16 cellular contexts compared by ENCODE assay signal in the genomic region with DNA sequence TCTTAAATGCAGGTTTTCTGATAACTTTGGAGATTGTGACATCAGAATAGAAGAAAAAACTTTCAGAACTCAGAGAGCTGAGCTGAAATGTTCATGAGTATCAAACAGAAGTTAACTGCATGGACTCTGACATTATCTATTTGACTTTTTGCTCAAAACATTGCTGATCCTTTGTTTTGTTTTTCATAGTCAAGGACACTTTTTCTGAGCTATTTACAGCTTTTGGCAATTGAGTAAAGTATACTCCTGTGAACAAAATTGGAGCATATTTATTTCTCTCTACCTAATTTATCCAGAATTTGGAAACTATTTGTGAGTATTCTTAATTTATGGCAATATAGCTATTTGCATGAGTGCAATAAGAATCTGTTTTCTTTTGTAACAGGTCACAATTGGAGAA. TPM values are rescaled to one million over a fixed set of nuclear protein-coding genes. Genes with fewer than 3 reads are reported as not detected.
DNase-seq lines count a peak whose midpoint lies in the region; ATAC-seq, FAIRE-seq and TF ChIP-seq lines count a peak whose summit lies in the region.
"Had no signal": no experiment of that assay in that cellular context is flagged by ENCODE, and none has a peak within 500 bp of the region (broad histone marks: within the 10 kb centered on the region; RNA-seq: fewer than 3 reads in every experiment).

No MANE protein-coding gene starts in this region.

- H2AFZ ChIP-seq in OCI-LY7 (ENCODE audit: low read length) (no peak overlapping the region), K562 (ENCODE audit: low read depth, low read length) (no peak overlapping the region)

- TF ChIP-seq EP300 in K562 (IDR thresholded peaks at IDR 0.05; ENCODE audit: low read length) = no peak

- ATAC-seq in K562 (no peak), right lobe of liver (peak; percentile 14 to 52 (median 43))
- ATAC-seq: GM12878 had no signal

- CTCF ChIA-PET in OCI-LY7 (lab: Charles Lee; ENCODE audit: unreplicated experiment) = no interaction called here
- CTCF ChIA-PET in K562 (lab: Yijun Ruan, JAX; ENCODE audit: low intra/inter-chr PET ratio) = no interaction called here

- H3K27me3 ChIP-seq in K562 (ENCODE audit: control insufficient read depth in 2 of 2, insufficient read depth in 2 of 2, low read length in 2 of 2) (no peaks in the 10 kb centered on the region), right lobe of liver (no peaks in the 10 kb centered on the region)

- intact Hi-C loops in OCI-LY7 (cut with micrococcal nuclease; ENCODE audit: unreplicated experiment) = no loop called here
- intact Hi-C loops in K562 (cut with micrococcal nuclease) = no loop called here
- intact Hi-C loops in right lobe of liver (cut with DNase I) = no loop called here

- H3K27ac ChIP-seq in OCI-LY7 (ENCODE audit: low read depth, low read length, poor library complexity, severe bottlenecking) (no peak overlapping the region), K562 (ENCODE audit: extremely low read depth, low read depth, low read length) (no peak overlapping the region), right lobe of liver (peak overlapping the region in 2 of 3 donors; percentile 88 to 90)
- H3K27ac ChIP-seq: C4-2B had no signal

- no peak for TF ChIP-seq CTCF in OCI-LY7 (conservative IDR thresholded peaks at IDR 0.05; ENCODE audit: low read length)
- no peak for TF ChIP-seq CTCF in K562 (IDR thresholded peaks at IDR 0.05 in 2 of 3, conservative IDR thresholded peaks at IDR 0.05 in 1 of 3; ENCODE audit: insufficient read depth in 2 of 3, low read depth in 1 of 3, low read length in 3 of 3)
- no peak for TF ChIP-seq CTCF in right lobe of liver (IDR thresholded peaks at IDR 0.05)

- no peak for FAIRE-seq in K562 (lab: Jason Lieb, UNC)
- FAIRE-seq: GM12878, H1 had no signal

- POLR2A ChIA-PET in OCI-LY7 (lab: Charles Lee) (interaction anchor here (0.7 kb wide), 1 partner anchor 391 kb away, joined by 3 read pairs; no protein-coding TSS in a partner anchor), K562 (lab: Yijun Ruan, JAX) (interaction anchor here (0.7 kb wide), 1 partner anchor 853 kb away, joined by 4 read pairs; no protein-coding TSS in a partner anchor)

- TF ChIP-seq POLR2A in K562 (conservative IDR thresholded peaks at IDR 0.05) (no peak), right lobe of liver (IDR thresholded peaks at IDR 0.05) (no peak)

- TF ChIP-seq RAD21 in K562 (CRISPR knock-in tag; conservative IDR thresholded peaks at IDR 0.05 in 1 of 2, IDR thresholded peaks at IDR 0.05 in 1 of 2) = no peak

- no peaks in the 10 kb centered on the region for H3K9me1 ChIP-seq in K562 (ENCODE audit: control insufficient read depth, insufficient read depth, low read length)

- H3K4me2 ChIP-seq in OCI-LY7 (ENCODE audit: low read length) (no peak overlapping the region), K562 (ENCODE audit: insufficient read depth, low read length) (no peak overlapping the region)

- peaks cover 3% of the 10 kb centered on the region for H3K4me1 ChIP-seq in OCI-LY7 (ENCODE audit: insufficient read depth, low read length, poor library complexity, severe bottlenecking)
- H3K4me1 ChIP-seq in K562 (replicated peaks in 1 of 2; ENCODE audit: control insufficient read depth in 2 of 2, insufficient read depth in 2 of 2, low read length in 2 of 2) = peaks cover 13 to 21% of the 10 kb centered on the region in 2 experiments
- peaks cover 0 to 19% (median 9%) of the 10 kb centered on the region in 4 donors for H3K4me1 ChIP-seq in right lobe of liver
- H3K4me1 ChIP-seq: Caco-2 had no signal

- in situ Hi-C loops in K562 (cut with MboI) = no loop called here

- H3K36me3 ChIP-seq in OCI-LY7 (ENCODE audit: insufficient read depth, low read length) (no peaks in the 10 kb centered on the region), K562 (ENCODE audit: control insufficient read depth, insufficient read depth, low read length) (no peaks in the 10 kb centered on the region), right lobe of liver (no peaks in the 10 kb centered on the region)

- no peak overlapping the region for H3K9ac ChIP-seq in K562 (ENCODE audit: insufficient read depth in 1 of 2, low read depth in 2 of 2, low read length in 2 of 2)

- BruUV-seq in OCI-LY7 (replicated peaks; lab: Mats Ljungman, UMichigan) (no TSS peak), K562 (replicated peaks; lab: Mats Ljungman, UMichigan) (no TSS peak)

- DNase-seq in OCI-LY7 (ENCODE audit: low spot score) (peak; percentile 19), K562 (ENCODE audit: extremely low read depth in 1 of 4, low spot score in 3 of 4) (no peak), right lobe of liver (no peak), NCI-H1105 treated with DMSO at 0.1 percent for 48 hours (lab: John Stamatoyannopoulos, UW) (no peak), AG08395 (ENCODE audit: low spot score) (no peak), T-helper 9 cell (no peak)
- DNase-seq: AML-193; Caco-2; CD4-positive, alpha-beta T cell; DMS79 treated with DMSO at 0.1 percent for 48 hours; GF-D8; H9 had no signal

- H4K20me1 ChIP-seq in OCI-LY7 (ENCODE audit: insufficient read depth, low read length) = no peaks in the 10 kb centered on the region
- no peaks in the 10 kb centered on the region for H4K20me1 ChIP-seq in K562 (replicated peaks; ENCODE audit: control insufficient read depth, insufficient read depth, low read length)

- no peaks in the 10 kb centered on the region for H3K9me2 ChIP-seq in OCI-LY7 (ENCODE audit: insufficient read depth, low read length)

- H3K9me3 ChIP-seq in OCI-LY7 (ENCODE audit: low read length) = peaks cover 22% of the 10 kb centered on the region
- peaks cover 11% of the 10 kb centered on the region; the same call in 1 of the 2 replicates for H3K9me3 ChIP-seq in K562 (replicated peaks; ENCODE audit: control insufficient read depth, insufficient read depth, low read depth, low read length)
- H3K9me3 ChIP-seq in right lobe of liver = no peaks in the 10 kb centered on the region
- H3K9me3 ChIP-seq: Caco-2 had no signal

- H3K4me3 ChIP-seq in OCI-LY7 (ENCODE audit: low read depth, low read length, poor library complexity, severe bottlenecking) (no peak overlapping the region), K562 (no peak overlapping the region), right lobe of liver (no peak overlapping the region)
- H3K4me3 ChIP-seq: GM12878 had no signal

- no peaks in the 10 kb centered on the region for H3K79me2 ChIP-seq in OCI-LY7 (ENCODE audit: insufficient read depth, low read depth, low read length)
- no peaks in the 10 kb centered on the region for H3K79me2 ChIP-seq in K562 (ENCODE audit: control insufficient read depth, insufficient read depth, low read length)

RNA-seq across cellular contexts. Expression of gene KCP, which starts 11.1 kb away (rescaled TPM):
- 0.90 and 2.3 TPM in 2 replicates for total RNA-seq in OCI-LY7 (2014; rRNA removed; shearing (Covaris generic))
- total RNA-seq in OCI-LY7 (2022) (1.4 TPM in 2 replicates), K562 (2014; rRNA removed) (0.09 TPM in 1 of 2 replicates, not detected in the other), K562 (2014; rRNA removed; fragmentation: Illumina TruSeq; extraction: Trizol) (not detected in 2 replicates), K562 (2015; rRNA removed; fragmentation: Illumina TruSeq; extraction: Trizol) (0.15 TPM in 1 of 2 replicates, not detected in the other), K562 (2021) (0.16 TPM in 1 of 2 replicates, not detected in the other), right lobe of liver (under 1 TPM in 4 of 6 experiments, not detected in 2; 0.10 to 0.22 (median 0.12) TPM)
- 0.19 and 2.1 TPM in 2 replicates for total RNA-seq in K562 (2011; cell fraction: chromatin; rRNA removed; ENCODE audit: low replicate concordance)
- total RNA-seq in K562 (2011; cell fraction: nucleolus; rRNA removed) = 0.79 and 1.3 TPM in 2 replicates
- 0.73 and 0.84 TPM in 2 replicates for total RNA-seq in K562 (2011; cell fraction: nucleoplasm; rRNA removed)
- polyA plus RNA-seq in K562 (2011; rRNA removed) (0.07 and 0.09 TPM in 2 replicates), K562 (2014; fragmentation: Illumina TruSeq; extraction: Trizol) (not detected in 2 replicates), K562 (2014; fragmentation: Nextera tagmentation; extraction: Ambion mirVana) (under 1 TPM; 0.06 to 0.17 TPM), K562 (2014; rRNA removed) (0.09 and 0.15 TPM in 2 replicates)
- polyA plus RNA-seq in K562 (2011; cell fraction: cytosol; rRNA removed) = 0.15 TPM in 1 of 2 replicates, not detected in the other
- polyA plus RNA-seq in K562 (2011; cell fraction: nucleus; rRNA removed) = 0.86 and 1.5 TPM in 2 replicates
- 0.34 and 3.9 TPM in 2 replicates for polyA plus RNA-seq in K562 (2012)
- 0.11 TPM in 1 of 2 replicates, not detected in the other for polyA minus RNA-seq in K562 (2011; rRNA and poly(A)+ RNA removed)
- polyA minus RNA-seq in K562 (2011; cell fraction: cytosol; rRNA and poly(A)+ RNA removed) = not detected in 2 replicates
- 0.54 and 0.67 TPM in 2 replicates for polyA minus RNA-seq in K562 (2011; cell fraction: nucleus; rRNA and poly(A)+ RNA removed)
- polyA plus RNA-seq: BJ had no signal

RNA-seq across cellular contexts. Expression of gene ATP6V1F, which starts 36.7 kb away (rescaled TPM):
- 84.9 and 108 TPM in 2 replicates for total RNA-seq in OCI-LY7 (2014; rRNA removed; shearing (Covaris generic))
- total RNA-seq in OCI-LY7 (2022) (149 and 155 TPM in 2 replicates), K562 (2014; rRNA removed) (265 and 341 TPM in 2 replicates), K562 (2014; rRNA removed; fragmentation: Illumina TruSeq; extraction: Trizol) (174 and 206 TPM in 2 replicates), K562 (2015; rRNA removed; fragmentation: Illumina TruSeq; extraction: Trizol) (332 and 336 TPM in 2 replicates), K562 (2021) (378 and 393 TPM in 2 replicates), right lobe of liver (10 to 100 TPM; 26.9 to 72.0 (median 38.9) TPM)
- total RNA-seq in K562 (2011; cell fraction: chromatin; rRNA removed; ENCODE audit: low replicate concordance) = 21.6 and 54.5 TPM in 2 replicates
- 72.7 and 74.7 TPM in 2 replicates for total RNA-seq in K562 (2011; cell fraction: nucleolus; rRNA removed)
- 70.9 and 89.2 TPM in 2 replicates for total RNA-seq in K562 (2011; cell fraction: nucleoplasm; rRNA removed)
- polyA plus RNA-seq in K562 (2011; rRNA removed) (507 and 542 TPM in 2 replicates), K562 (2014; fragmentation: Illumina TruSeq; extraction: Trizol) (604 and 714 TPM in 2 replicates), K562 (2014; fragmentation: Nextera tagmentation; extraction: Ambion mirVana) (1,000 to 10,000 TPM in 1 of 2 experiments, 100 to 1,000 TPM in 1; 733 to 1,123 TPM), K562 (2014; rRNA removed) (568 and 645 TPM in 2 replicates)
- 869 and 1,641 TPM in 2 replicates for polyA plus RNA-seq in K562 (2011; cell fraction: cytosol; rRNA removed)
- 256 and 267 TPM in 2 replicates for polyA plus RNA-seq in K562 (2011; cell fraction: nucleus; rRNA removed)
- polyA plus RNA-seq in K562 (2012) = 454 and 820 TPM in 2 replicates
- polyA minus RNA-seq in K562 (2011; rRNA and poly(A)+ RNA removed) = 83.2 and 101 TPM in 2 replicates
- polyA minus RNA-seq in K562 (2011; cell fraction: cytosol; rRNA and poly(A)+ RNA removed) = 93.9 and 97.2 TPM in 2 replicates
- 35.3 and 68.5 TPM in 2 replicates for polyA minus RNA-seq in K562 (2011; cell fraction: nucleus; rRNA and poly(A)+ RNA removed)

RNA-seq across cellular contexts. Expression of gene IRF5, which starts 38.3 kb away (rescaled TPM):
- 3.9 and 8.2 TPM in 2 replicates for total RNA-seq in OCI-LY7 (2014; rRNA removed; shearing (Covaris generic))
- total RNA-seq in OCI-LY7 (2022) (15.8 and 21.9 TPM in 2 replicates), K562 (2014; rRNA removed) (not detected in 2 replicates), K562 (2014; rRNA removed; fragmentation: Illumina TruSeq; extraction: Trizol) (not detected in 2 replicates), K562 (2015; rRNA removed; fragmentation: Illumina TruSeq; extraction: Trizol) (not detected in 2 replicates), K562 (2021) (0.04 and 0.20 TPM in 2 replicates), right lobe of liver (1 to 10 TPM; 4.6 to 8.9 (median 6.4) TPM)
- total RNA-seq in K562 (2011; cell fraction: chromatin; rRNA removed; ENCODE audit: low replicate concordance) = not detected in 2 replicates
- total RNA-seq in K562 (2011; cell fraction: nucleolus; rRNA removed) = not detected in 2 replicates
- not detected in 2 replicates for total RNA-seq in K562 (2011; cell fraction: nucleoplasm; rRNA removed)
- polyA plus RNA-seq in K562 (2011; rRNA removed) (not detected in 2 replicates), K562 (2014; fragmentation: Illumina TruSeq; extraction: Trizol) (not detected in 2 replicates), K562 (2014; fragmentation: Nextera tagmentation; extraction: Ambion mirVana) (not detected), K562 (2014; rRNA removed) (not detected in 2 replicates)
- not detected in 2 replicates for polyA plus RNA-seq in K562 (2011; cell fraction: cytosol; rRNA removed)
- 0.08 and 0.09 TPM in 2 replicates for polyA plus RNA-seq in K562 (2011; cell fraction: nucleus; rRNA removed)
- polyA plus RNA-seq in K562 (2012) = 0.10 TPM in 1 of 2 replicates, not detected in the other
- not detected in 2 replicates for polyA minus RNA-seq in K562 (2011; rRNA and poly(A)+ RNA removed)
- polyA minus RNA-seq in K562 (2011; cell fraction: cytosol; rRNA and poly(A)+ RNA removed) = not detected in 2 replicates
- not detected in 2 replicates for polyA minus RNA-seq in K562 (2011; cell fraction: nucleus; rRNA and poly(A)+ RNA removed)

Comparison
In these comparisons a context has a peak if more than half of its experiments do, and no peak if none do; other contexts are left out.
1. H3K27ac ChIP-seq: peak in right lobe of liver (2 of 3); none in OCI-LY7 (single experiment) and K562 (single experiment).
2. RNA of gene IRF5, which starts 38.3 kb away (total RNA-seq): 3.9 to 21.9 TPM in OCI-LY7 and 4.6 to 8.9 TPM in right lobe of liver; 0.04 to 0.20 TPM in K562; every median in the first group is over 4 times any median in the second.